18 cellular contexts compared by ENCODE assay signal in the genomic region with DNA sequence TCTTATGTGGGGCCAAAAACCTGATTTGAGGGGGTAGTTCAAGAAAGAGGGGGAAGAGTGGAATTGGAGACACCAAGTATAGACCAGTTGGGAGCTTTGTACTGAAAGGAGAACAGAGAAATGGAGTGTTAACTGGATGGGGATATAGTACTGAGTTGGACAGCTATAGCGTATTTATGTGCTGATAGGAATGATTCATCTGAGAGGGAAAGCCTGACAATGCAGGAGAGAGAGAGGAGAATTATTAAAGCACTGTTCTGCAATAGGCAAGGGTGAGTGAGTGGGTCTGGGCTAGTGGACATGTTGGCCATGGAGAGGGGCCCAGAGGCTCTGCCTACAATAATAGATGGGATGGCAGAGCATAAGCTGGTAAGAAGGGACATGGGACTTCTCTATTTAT. TPM values are rescaled to one million over a fixed set of nuclear protein-coding genes. Genes with fewer than 3 reads are reported as not detected.
DNase-seq lines count a peak whose midpoint lies in the region; ATAC-seq, FAIRE-seq and TF ChIP-seq lines count a peak whose summit lies in the region.
"Had no signal": no experiment of that assay in that cellular context is flagged by ENCODE, and none has a peak within 500 bp of the region (broad histone marks: within the 10 kb centered on the region; RNA-seq: fewer than 3 reads in every experiment).

No MANE protein-coding gene starts in this region.

- 100% methylated on average over 1 of the region's 1 CpG; no CpG with 5 or more reads in 1 of the 2 experiments for WGBS in IMR-90 (ENCODE audit: extremely low coverage in 2 of 2, insufficient read length in 1 of 2), 2 experiments

- H3K56ac ChIP-seq in IMR-90 (ENCODE audit: extremely low read depth, insufficient read depth, low read length), result no peak overlapping the region

- no peaks in the 10 kb centered on the region for H3K79me2 ChIP-seq in osteoblast (ENCODE audit: insufficient read depth, low read length)

- no peak overlapping the region for H3K9ac ChIP-seq in IMR-90 (ENCODE audit: low read depth, low read length)

- H2BK5ac ChIP-seq in IMR-90 (ENCODE audit: low read depth, low read length, poor library complexity, severe bottlenecking), result no peak overlapping the region

- TF ChIP-seq CTCF in IMR-90 (conservative IDR thresholded peaks at IDR 0.05; ENCODE audit: low read depth, low read length) (no peak), brain microvascular endothelial cell (IDR thresholded peaks at IDR 0.05; ENCODE audit: low read depth, low read length, missing control alignments) (no peak), osteoblast (IDR thresholded peaks at IDR 0.05; ENCODE audit: extremely low read depth, low read depth, low read length) (no peak)

- H4K20me1 ChIP-seq in IMR-90 (ENCODE audit: insufficient read depth, low read length) (no peaks in the 10 kb centered on the region), osteoblast (ENCODE audit: insufficient read depth, low read length) (no peaks in the 10 kb centered on the region)

- no peak overlapping the region for H3K18ac ChIP-seq in IMR-90 (ENCODE audit: low read depth, low read length)

- H2AK5ac ChIP-seq in IMR-90 (ENCODE audit: low read depth, low read length), result peak overlapping the region; percentile 39; the same call in 1 of the 2 replicates

- peaks cover 4% of the 10 kb centered on the region for H3K4me1 ChIP-seq in IMR-90 (ENCODE audit: control insufficient read depth, insufficient read depth, low read length)
- H3K4me1 ChIP-seq in osteoblast (ENCODE audit: insufficient read depth, low read length), result peaks cover 7% of the 10 kb centered on the region

- H3K27me3 ChIP-seq in IMR-90 (ENCODE audit: control insufficient read depth, insufficient read depth, low read length), result no peaks in the 10 kb centered on the region
- H3K27me3 ChIP-seq in brain microvascular endothelial cell (replicated peaks), result no peaks in the 10 kb centered on the region
- no peaks in the 10 kb centered on the region for H3K27me3 ChIP-seq in osteoblast (ENCODE audit: insufficient read depth, low read length)

- 0 out of 4 replicates have a peak, but pooled peaks cover 0 to 4% of the 10 kb centered on the region in 2 experiments for H3K79me1 ChIP-seq in IMR-90 (ENCODE audit: low read depth in 1 of 2, low read length in 2 of 2)

- peak; percentile 44 for ATAC-seq in IMR-90 (ENCODE audit: low read depth)
- no peak for ATAC-seq in GM21360 (IDR thresholded peaks at IDR 0.05; ENCODE audit: unreplicated experiment)
- ATAC-seq: HCT116 had no signal

- H2AFZ ChIP-seq in IMR-90 (replicated peaks; ENCODE audit: low read length, poor library complexity), result no peak overlapping the region
- no peak overlapping the region for H2AFZ ChIP-seq in osteoblast (ENCODE audit: low read length)
- H2AFZ ChIP-seq: GM23338 had no signal

- TF ChIP-seq POLR2A in IMR-90 (IDR thresholded peaks at IDR 0.05; ENCODE audit: low read depth, low read length), result no peak

- no peak overlapping the region for H4K5ac ChIP-seq in IMR-90 (ENCODE audit: low read depth, low read length)

- peak overlapping the region; percentile 69; the same call in 1 of the 2 replicates for H4K91ac ChIP-seq in IMR-90 (ENCODE audit: insufficient read depth, low read depth, low read length)

- DNase-seq in IMR-90 (peak; percentile 26), brain microvascular endothelial cell (peak; percentile 9), osteoblast (ENCODE audit: insufficient read length, low spot score, missing footprints) (peak; percentile 60), RCC 7860 (ENCODE audit: low spot score) (no peak)
- no peak for DNase-seq in activated CD8-positive, alpha-beta memory T cell treated with anti-CD3 and anti-CD28 coated beads, Interleukin-2, amount 50 U/mL, for 4 hours
- DNase-seq: C1 segment of cervical spinal cord; Calu3; CD4-positive, alpha-beta memory T cell; COR-L47; DMS53; DMS79 treated with DMSO at 0.1 percent for 48 hours; H9 had no signal

- H3K23ac ChIP-seq in IMR-90 (ENCODE audit: low read depth, low read length), result peak overlapping the region; percentile 7; the same call in 1 of the 2 replicates

- FAIRE-seq in RCC 7860 (lab: Jason Lieb, UNC), result no peak
- FAIRE-seq: G401.6, GM12892, GM19239 had no signal

- no peak overlapping the region for H2AK9ac ChIP-seq in IMR-90 (replicated peaks; ENCODE audit: low read depth, low read length, poor library complexity)

- no peak overlapping the region for H3K4me3 ChIP-seq in IMR-90 (ENCODE audit: insufficient read depth, low read depth, low read length)
- H3K4me3 ChIP-seq in brain microvascular endothelial cell (ENCODE audit: low read depth, low read length), result no peak overlapping the region
- no peak overlapping the region for H3K4me3 ChIP-seq in osteoblast (ENCODE audit: insufficient read depth, low read length)
- H3K4me3 ChIP-seq: GM23338 had no signal

- intact Hi-C loops in IMR-90 (cut with micrococcal nuclease), result no loop called here

- peaks cover 4% of the 10 kb centered on the region for H3K9me1 ChIP-seq in IMR-90 (ENCODE audit: insufficient read depth, low read length)

- H2BK20ac ChIP-seq in IMR-90 (ENCODE audit: low read depth, low read length), result peak overlapping the region; percentile 70

- POLR2A ChIA-PET in IMR-90 (lab: Charles Lee; ENCODE audit: unreplicated experiment), result no interaction called here

- H3K14ac ChIP-seq in IMR-90 (replicated peaks; ENCODE audit: low read depth, low read length), result 0 out of 2 replicates have a peak overlapping the region, but pooled peaks have one; percentile 60

- H3K27ac ChIP-seq in IMR-90 (ENCODE audit: insufficient read depth, low read length), result no peak overlapping the region
- H3K27ac ChIP-seq in brain microvascular endothelial cell, result no peak overlapping the region
- H3K27ac ChIP-seq in osteoblast (ENCODE audit: low read depth, low read length), result no peak overlapping the region

- CTCF ChIA-PET in IMR-90 (lab: Yijun Ruan, JAX), result interaction anchor here (0.6 kb wide), 1 partner anchor 23 kb away, joined by 3 read pairs; no protein-coding TSS in a partner anchor

- in situ Hi-C loops in IMR-90 (cut with MboI; ENCODE audit: low sequenced_read_pairs) (no loop called here), brain microvascular endothelial cell (cut with HindIII; ENCODE audit: low pct_ligation_motif_present, low sequenced_read_pairs) (no loop called here)

- H3K4me2 ChIP-seq in IMR-90 (ENCODE audit: low read depth, low read length), result no peak overlapping the region
- H3K4me2 ChIP-seq in osteoblast (ENCODE audit: insufficient read depth, low read length), result no peak overlapping the region
- H3K4me2 ChIP-seq: GM23338 had no signal

- H3K36me3 ChIP-seq in IMR-90 (ENCODE audit: control insufficient read depth, insufficient read depth, low read length) (no peaks in the 10 kb centered on the region), brain microvascular endothelial cell (replicated peaks) (no peaks in the 10 kb centered on the region), osteoblast (ENCODE audit: insufficient read depth, low read length) (no peaks in the 10 kb centered on the region)

- peak overlapping the region; percentile 21; the same call in 2 of the 3 replicates for H2BK15ac ChIP-seq in IMR-90 (ENCODE audit: low read depth, low read length)

- 0 out of 4 replicates have a peak overlapping the region, but pooled peaks of 1 of the 2 experiments have one; percentile 9 for H4K8ac ChIP-seq in IMR-90 (ENCODE audit: low read depth in 2 of 2, low read length in 2 of 2)

- TF ChIP-seq RAD21 in IMR-90 (IDR thresholded peaks at IDR 0.05; ENCODE audit: low read length), result no peak

- BruUV-seq in IMR-90 (replicated peaks; lab: Mats Ljungman, UMichigan), result no TSS peak

- dilution Hi-C loops in IMR-90 (cut with HindIII; ENCODE audit: low sequenced_read_pairs, unreplicated experiment), result no loop called here

- peak overlapping the region; percentile 52 for H3K4ac ChIP-seq in IMR-90 (ENCODE audit: low read depth, low read length)

- H3K9me3 ChIP-seq in IMR-90 (ENCODE audit: control insufficient read depth, insufficient read depth, low read length) (peaks cover 2% of the 10 kb centered on the region; the same call in 1 of the 2 replicates), osteoblast (ENCODE audit: low read depth, low read length) (no peaks in the 10 kb centered on the region)

- peak overlapping the region; percentile 69; the same call in 1 of the 2 replicates for H2BK120ac ChIP-seq in IMR-90 (ENCODE audit: low read depth, low read length)

TF ChIP-seq in IMR-90, 13 proteins besides CTCF, POLR2A, EP300 and RAD21:
- TF ChIP-seq, protein P1, sequence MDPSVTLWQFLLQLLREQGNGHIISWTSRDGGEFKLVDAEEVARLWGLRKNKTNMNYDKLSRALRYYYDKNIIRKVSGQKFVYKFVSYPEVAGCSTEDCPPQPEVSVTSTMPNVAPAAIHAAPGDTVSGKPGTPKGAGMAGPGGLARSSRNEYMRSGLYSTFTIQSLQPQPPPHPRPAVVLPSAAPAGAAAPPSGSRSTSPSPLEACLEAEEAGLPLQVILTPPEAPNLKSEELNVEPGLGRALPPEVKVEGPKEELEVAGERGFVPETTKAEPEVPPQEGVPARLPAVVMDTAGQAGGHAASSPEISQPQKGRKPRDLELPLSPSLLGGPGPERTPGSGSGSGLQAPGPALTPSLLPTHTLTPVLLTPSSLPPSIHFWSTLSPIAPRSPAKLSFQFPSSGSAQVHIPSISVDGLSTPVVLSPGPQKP (IDR thresholded peaks at IDR 0.05; ENCODE audit: borderline replicate concordance, low read depth, low read length), result no peak
- TF ChIP-seq, protein P2, sequence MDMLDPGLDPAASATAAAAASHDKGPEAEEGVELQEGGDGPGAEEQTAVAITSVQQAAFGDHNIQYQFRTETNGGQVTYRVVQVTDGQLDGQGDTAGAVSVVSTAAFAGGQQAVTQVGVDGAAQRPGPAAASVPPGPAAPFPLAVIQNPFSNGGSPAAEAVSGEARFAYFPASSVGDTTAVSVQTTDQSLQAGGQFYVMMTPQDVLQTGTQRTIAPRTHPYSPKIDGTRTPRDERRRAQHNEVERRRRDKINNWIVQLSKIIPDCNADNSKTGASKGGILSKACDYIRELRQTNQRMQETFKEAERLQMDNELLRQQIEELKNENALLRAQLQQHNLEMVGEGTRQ (IDR thresholded peaks at IDR 0.05; ENCODE audit: low read depth, low read length), result no peak
- TF ChIP-seq NFE2L2 (IDR thresholded peaks at IDR 0.05; ENCODE audit: low read depth, low read length) (no peak), CEBPB (IDR thresholded peaks at IDR 0.05; ENCODE audit: low read depth, low read length) (no peak), MAZ (IDR thresholded peaks at IDR 0.05; ENCODE audit: borderline replicate concordance, low read depth, low read length) (no peak), MAFK (IDR thresholded peaks at IDR 0.05; ENCODE audit: low read depth, low read length) (no peak), RFX5 (IDR thresholded peaks at IDR 0.05; ENCODE audit: low read depth, low read length) (no peak), CHD1 (IDR thresholded peaks at IDR 0.05; ENCODE audit: low read depth, low read length) (no peak), SMC3 (IDR thresholded peaks at IDR 0.05; ENCODE audit: low read depth, low read length) (no peak)

RNA-seq across cellular contexts. Expression of gene PITPNB, which starts 52.9 kb away (rescaled TPM):
- total RNA-seq in IMR-90 (2012; rRNA removed) (19.7 and 29.2 TPM in 2 replicates), osteoblast (30.6 and 30.8 TPM in 2 replicates)
- polyA plus RNA-seq in IMR-90 (2012; rRNA removed), result 43.3 and 54.5 TPM in 2 replicates
- 12.1 and 20.1 TPM in 2 replicates for polyA plus RNA-seq in IMR-90 (2012; cell fraction: cytosol; rRNA removed)
- polyA plus RNA-seq in IMR-90 (2012; cell fraction: nucleus; rRNA removed; ENCODE audit: low replicate concordance), result 9.3 and 56.7 TPM in 2 replicates

Comparison
In these comparisons a context has a peak if more than half of its experiments do, and no peak if none do; other contexts are left out.
1. DNase-seq: peak in IMR-90 (single experiment), brain microvascular endothelial cell (single experiment) and osteoblast (single experiment); none in RCC 7860 (single experiment) and activated CD8-positive, alpha-beta memory T cell treated with anti-CD3 and anti-CD28 coated beads, Interleukin-2, amount 50 U/mL, for 4 hours (single experiment).